In the genomic region with DNA sequence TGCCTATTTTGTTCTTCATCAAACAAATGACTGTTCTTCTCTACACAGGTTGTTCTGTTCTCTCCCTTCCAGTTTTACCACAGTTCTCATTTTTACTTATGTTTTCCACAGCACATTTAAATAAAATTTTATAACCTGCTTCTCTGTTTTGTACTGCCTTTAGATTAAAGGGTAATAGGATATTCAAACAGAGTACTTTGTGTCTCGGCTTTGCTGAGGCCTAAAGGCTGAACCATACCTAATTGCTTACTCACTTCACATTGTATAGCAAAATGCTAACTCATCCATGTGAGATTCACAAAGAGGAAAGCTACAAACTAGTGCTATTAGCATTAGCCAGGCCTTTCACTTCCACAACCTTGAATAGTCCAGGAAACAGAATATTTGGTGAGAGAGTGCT, we compare ENCODE assay signal across 1 cellular context.
TF ChIP-seq lines count a peak whose summit lies in the region.

No MANE protein-coding gene starts in this region.

TF ChIP-seq in SK-N-SH treated with all-trans-retinoic acid at 6 μM for 48 hours, 23 proteins besides CTCF, POLR2A, EP300 and RAD21 (continued from another document):
- TF ChIP-seq, protein P1, sequence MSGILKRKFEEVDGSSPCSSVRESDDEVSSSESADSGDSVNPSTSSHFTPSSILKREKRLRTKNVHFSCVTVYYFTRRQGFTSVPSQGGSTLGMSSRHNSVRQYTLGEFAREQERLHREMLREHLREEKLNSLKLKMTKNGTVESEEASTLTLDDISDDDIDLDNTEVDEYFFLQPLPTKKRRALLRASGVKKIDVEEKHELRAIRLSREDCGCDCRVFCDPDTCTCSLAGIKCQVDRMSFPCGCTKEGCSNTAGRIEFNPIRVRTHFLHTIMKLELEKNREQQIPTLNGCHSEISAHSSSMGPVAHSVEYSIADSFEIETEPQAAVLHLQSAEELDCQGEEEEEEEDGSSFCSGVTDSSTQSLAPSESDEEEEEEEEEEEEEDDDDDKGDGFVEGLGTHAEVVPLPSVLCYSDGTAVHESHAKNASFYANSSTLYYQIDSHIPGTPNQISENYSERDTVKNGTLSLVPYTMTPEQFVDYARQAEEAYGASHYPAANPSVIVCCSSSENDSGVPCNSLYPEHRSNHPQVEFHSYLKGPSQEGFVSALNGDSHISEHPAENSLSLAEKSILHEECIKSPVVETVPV (CRISPR knock-in tag; IDR thresholded peaks at IDR 0.05): no peak
